In genomic region chr13:23820530-23820929, GRCh38 we compare ENCODE assay signal across 6 cellular contexts.
"Had no signal": no experiment of that assay in that cellular context is flagged by ENCODE, and none has a peak within 500 bp of the region (broad histone marks: within the 10 kb centered on the region; RNA-seq: fewer than 3 reads in every experiment).

No MANE protein-coding gene starts in this region.

- H2AFZ ChIP-seq: GM23248 had no signal

- DNase-seq: GM23248, H9, HCEC 1CT, IMR-90, KG1 had no signal

- H3K4me3 Mint-ChIP-seq: H9 had no signal

- H3K27ac ChIP-seq: GM23248 had no signal

- ATAC-seq: K562 had no signal

- H3K9ac ChIP-seq: GM23248 had no signal

- H3K9me3 Mint-ChIP-seq: H9 had no signal

- H3K4me3 ChIP-seq: GM23248, K562 had no signal
